Comparison of ENCODE assay signal across 1 cellular context in the genomic region with DNA sequence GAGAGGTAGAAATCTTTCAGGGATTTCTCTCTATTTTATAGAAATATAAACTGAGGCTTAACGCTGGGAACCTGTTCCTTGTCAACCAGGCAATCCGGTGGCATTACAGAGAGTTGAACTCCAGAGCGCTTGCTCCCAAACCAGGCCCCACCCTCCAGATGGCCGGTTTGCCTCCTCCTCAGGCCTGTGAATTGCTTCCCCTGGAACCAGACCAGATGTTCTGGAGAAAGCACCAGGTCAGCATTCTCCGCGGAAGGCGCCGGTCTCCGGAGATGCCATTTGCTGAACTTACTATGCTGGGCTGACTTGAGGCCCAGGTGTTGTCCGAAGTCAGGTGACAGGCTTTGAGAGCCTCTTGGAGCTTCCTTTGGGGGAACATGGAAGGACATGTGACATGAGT.
TF ChIP-seq lines count a peak whose summit lies in the region.

No MANE protein-coding gene starts in this region.

TF ChIP-seq in H1, 55 proteins besides CTCF, POLR2A, EP300 and RAD21:
- TF ChIP-seq SUZ12 (IDR thresholded peaks at IDR 0.05; ENCODE audit: low read length) (no peak), CREB1 (IDR thresholded peaks at IDR 0.05) (no peak), RBBP5 (IDR thresholded peaks at IDR 0.05; ENCODE audit: borderline replicate concordance, low read depth, low read length) (no peak), SP4 (IDR thresholded peaks at IDR 0.05; ENCODE audit: low read length) (no peak), YY1 (IDR thresholded peaks at IDR 0.05; ENCODE audit: low read depth, low read length) (no peak)
- TF ChIP-seq, protein P1, sequence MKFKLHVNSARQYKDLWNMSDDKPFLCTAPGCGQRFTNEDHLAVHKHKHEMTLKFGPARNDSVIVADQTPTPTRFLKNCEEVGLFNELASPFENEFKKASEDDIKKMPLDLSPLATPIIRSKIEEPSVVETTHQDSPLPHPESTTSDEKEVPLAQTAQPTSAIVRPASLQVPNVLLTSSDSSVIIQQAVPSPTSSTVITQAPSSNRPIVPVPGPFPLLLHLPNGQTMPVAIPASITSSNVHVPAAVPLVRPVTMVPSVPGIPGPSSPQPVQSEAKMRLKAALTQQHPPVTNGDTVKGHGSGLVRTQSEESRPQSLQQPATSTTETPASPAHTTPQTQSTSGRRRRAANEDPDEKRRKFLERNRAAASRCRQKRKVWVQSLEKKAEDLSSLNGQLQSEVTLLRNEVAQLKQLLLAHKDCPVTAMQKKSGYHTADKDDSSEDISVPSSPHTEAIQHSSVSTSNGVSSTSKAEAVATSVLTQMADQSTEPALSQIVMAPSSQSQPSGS (IDR thresholded peaks at IDR 0.05; ENCODE audit: low read length) = no peak
